ENCODE assay signal across 28 cellular contexts in the genomic region with DNA sequence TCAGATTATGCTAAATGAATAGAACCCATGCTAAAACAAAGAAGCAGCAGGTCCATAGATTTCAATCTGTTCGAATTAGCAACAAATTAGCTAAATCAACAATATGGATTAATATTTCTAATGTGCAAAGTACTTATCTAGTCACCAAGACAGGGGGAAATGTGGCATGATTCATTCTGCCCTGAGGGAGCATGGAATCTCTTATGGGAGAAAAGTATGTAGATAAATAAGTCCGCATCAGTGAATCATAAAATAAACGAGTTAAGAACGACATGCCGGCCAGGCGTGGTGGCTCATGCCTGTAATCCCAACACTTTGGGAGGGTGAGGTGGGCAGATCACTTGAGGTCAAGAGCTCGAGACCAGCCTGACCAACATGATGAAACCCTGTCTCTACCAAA.
DNase-seq lines count a peak whose midpoint lies in the region; ATAC-seq and TF ChIP-seq lines count a peak whose summit lies in the region.
"Had no signal": no experiment of that assay in that cellular context is flagged by ENCODE, and none has a peak within 500 bp of the region (broad histone marks: within the 10 kb centered on the region; RNA-seq: fewer than 3 reads in every experiment).

No MANE protein-coding gene starts in this region.

- H3K27ac ChIP-seq in mammary epithelial cell (ENCODE audit: insufficient read depth, low read depth, low read length) (no peak overlapping the region), foreskin keratinocyte (no peak overlapping the region)
- H3K27ac ChIP-seq: cardiac muscle cell, coronary artery, esophagus muscularis mucosa, gastrocnemius medialis, hepatocyte, tibial artery had no signal

- H2AFZ ChIP-seq in mammary epithelial cell (ENCODE audit: low read depth, low read length) = no peak overlapping the region
- H2AFZ ChIP-seq: hepatocyte had no signal

- no TSS peak for BruUV-seq in mammary epithelial cell (replicated peaks; lab: Mats Ljungman, UMichigan)

- H3K9ac ChIP-seq in mammary epithelial cell (ENCODE audit: insufficient read depth, low read length) = no peak overlapping the region

- in situ Hi-C loops in mammary epithelial cell (cut with MboI; ENCODE audit: low sequenced_read_pairs in 2 of 2) = no loop called here

- dilution Hi-C loops in mammary epithelial cell (cut with HindIII; ENCODE audit: low sequenced_read_pairs) = no loop called here

- ATAC-seq in foreskin keratinocyte = peak; percentile 97
- ATAC-seq in HG03159 (IDR thresholded peaks at IDR 0.05; ENCODE audit: unreplicated experiment) = no peak
- ATAC-seq: activated CD4-positive, CD25-positive, alpha-beta regulatory T cell treated with anti-CD3 and anti-CD28 coated beads, Interleukin-2, amount 50 U/mL, for 24 hours; gastrocnemius medialis; left colon; mucosa of descending colon; natural killer cell treated with Interleukin-12 subunit alpha and Interleukin-12 subunit beta and Interleukin-15 and Interleukin-18, amount 100 ng/mL, for 72 hours had no signal

- no peak overlapping the region for H3K4me2 ChIP-seq in mammary epithelial cell (ENCODE audit: insufficient read depth, low read depth, low read length)
- H3K4me2 ChIP-seq: hepatocyte had no signal

- WGBS in mammary epithelial cell (ENCODE audit: low coverage, missing lambda C conversion rate) = 18% methylated on average over 7 of the region's 7 CpGs

- H3K27me3 ChIP-seq in mammary epithelial cell (ENCODE audit: insufficient read depth, low read length) (no peaks in the 10 kb centered on the region), foreskin keratinocyte (no peaks in the 10 kb centered on the region)
- H3K27me3 ChIP-seq: cardiac muscle cell, esophagus muscularis mucosa, gastrocnemius medialis, hepatocyte, tibial artery had no signal

- TF ChIP-seq CTCF in mammary epithelial cell (conservative IDR thresholded peaks at IDR 0.05 in 1 of 2, IDR thresholded peaks at IDR 0.05 in 1 of 2; ENCODE audit: extremely low read depth in 1 of 2, insufficient read depth in 1 of 2, low read depth in 1 of 2, low read length in 2 of 2) = no peak
- no peak for TF ChIP-seq CTCF in foreskin keratinocyte (conservative IDR thresholded peaks at IDR 0.05)

- H3K79me2 ChIP-seq in mammary epithelial cell (ENCODE audit: insufficient read depth, low read length) = no peaks in the 10 kb centered on the region
- H3K79me2 ChIP-seq: hepatocyte had no signal

- DNase-seq in EL (peak; percentile 71), RPMI7951 (ENCODE audit: low read depth) (peak; percentile 13), mammary epithelial cell (peak; percentile 75), foreskin keratinocyte (peak; percentile 57 to 83), AG08396 (ENCODE audit: low spot score) (no peak)
- DNase-seq in effector CD8-positive, alpha-beta T cell (lab: John Stamatoyannopoulos, UW) = no peak
- DNase-seq in activated CD4-positive, alpha-beta T cell treated with anti-CD3 and anti-CD28 coated beads for 1 hour = no peak
- DNase-seq: ACHN; activated CD4-positive, alpha-beta memory T cell treated with anti-CD3 and anti-CD28 coated beads for 36 hours; activated naive CD4-positive, alpha-beta T cell; CD8-positive, alpha-beta memory T cell; DMS153; gastrocnemius medialis; H9; left colon; mucosa of descending colon; NCI-H1436; NCI-H446 treated with DMSO at 0.1 percent for 48 hours; NCI-H82; stimulated activated CD4-positive, alpha-beta T cell treated with anti-CD3 and anti-CD28 coated beads, Interleukin-4, amount 100 ng/mL, for 24 hours; tibial artery had no signal

- intact Hi-C loops in mammary epithelial cell (cut with micrococcal nuclease) = no loop called here

- H3K4me1 ChIP-seq in mammary epithelial cell (ENCODE audit: insufficient read depth, low read length) (peaks cover 4% of the 10 kb centered on the region), foreskin keratinocyte (no peaks in the 10 kb centered on the region)
- H3K4me1 ChIP-seq: esophagus muscularis mucosa, gastrocnemius medialis, tibial artery had no signal

- H3K36me3 ChIP-seq in mammary epithelial cell (ENCODE audit: insufficient read depth, low read length) = no peaks in the 10 kb centered on the region
- H3K36me3 ChIP-seq: cardiac muscle cell, esophagus muscularis mucosa, gastrocnemius medialis, tibial artery had no signal

- H3K9me3 ChIP-seq in mammary epithelial cell (replicated peaks; ENCODE audit: insufficient read depth, low read length) = no peaks in the 10 kb centered on the region
- H3K9me3 ChIP-seq: esophagus muscularis mucosa, gastrocnemius medialis, mucosa of descending colon, tibial artery had no signal

- CTCF ChIA-PET in mammary epithelial cell (lab: Charles Lee; ENCODE audit: low non-redundant PET) = no interaction called here

- H3K4me3 ChIP-seq in mammary epithelial cell (replicated peaks in 1 of 3; ENCODE audit: insufficient read depth in 1 of 3, low read depth in 2 of 3, low read length in 3 of 3) = no peak overlapping the region
- H3K4me3 ChIP-seq: cardiac muscle cell, coronary artery, esophagus muscularis mucosa, gastrocnemius medialis, hepatocyte, mucosa of descending colon, tibial artery had no signal

- H4K20me1 ChIP-seq in mammary epithelial cell (ENCODE audit: insufficient read depth, low read length) = no peaks in the 10 kb centered on the region

Comparison
In these comparisons a context has a peak if more than half of its experiments do, and no peak if none do; other contexts are left out.
1. DNase-seq: peak in EL (single experiment), RPMI7951 (single experiment), mammary epithelial cell (single experiment) and foreskin keratinocyte (2 of 2); none in AG08396 (single experiment), effector CD8-positive, alpha-beta T cell (single experiment) and activated CD4-positive, alpha-beta T cell treated with anti-CD3 and anti-CD28 coated beads for 1 hour (single experiment).